In genomic region chr1:158771950-158772866, GRCh38 we compare ENCODE assay signal across 40 cellular contexts. TPM values are rescaled to one million over a fixed set of nuclear protein-coding genes. Genes with fewer than 3 reads are reported as not detected.
"Had no signal": no experiment of that assay in that cellular context is flagged by ENCODE, and none has a peak within 500 bp of the region (broad histone marks: within the 10 kb centered on the region; RNA-seq: fewer than 3 reads in every experiment).

TSS of gene OR6N1 (minus strand) at chr1:158772195. CDS start at chr1:158766682, 5,513 bp downstream.

- H3K27ac ChIP-seq: adrenal gland, body of pancreas, cardiac muscle cell, VCaP had no signal

- H3K4me1 ChIP-seq: adrenal gland, body of pancreas had no signal

- FAIRE-seq: astrocyte, bronchial epithelial cell had no signal

- H3K4me1 Mint-ChIP-seq: activated B cell treated with CpG ODN at 0.5 μM for 24 hours; activated CD4-positive, alpha-beta T cell treated with anti-CD3 and anti-CD28 coated beads, Interleukin-2, amount 10 ng/mL, durations not matched to agents 24 days and 14 days; activated naive CD8-positive, alpha-beta T cell treated with anti-CD3 and anti-CD28 coated beads for 36 hours; activated T-helper 17 cell treated with anti-CD3 and anti-CD28 coated beads, Interleukin-2, amount 50 U/mL, for 72 hours; central memory CD8-positive, alpha-beta T cell had no signal

- H3K9me3 ChIP-seq: adrenal gland, body of pancreas had no signal

- H3K36me3 Mint-ChIP-seq: activated CD4-positive, alpha-beta memory T cell treated with anti-CD3 and anti-CD28 coated beads for 36 hours; activated naive CD4-positive, alpha-beta T cell treated with anti-CD3 and anti-CD28 coated beads, Interleukin-2, amount 50 U/mL, for 72 hours; activated naive CD8-positive, alpha-beta T cell treated with anti-CD3 and anti-CD28 coated beads for 36 hours had no signal

- H3K4me3 ChIP-seq: adrenal gland, body of pancreas, cardiac muscle cell had no signal

- H3K27me3 ChIP-seq: adrenal gland, body of pancreas, cardiac muscle cell had no signal

- H3K36me3 ChIP-seq: adrenal gland, cardiac muscle cell had no signal

- H3K9me3 Mint-ChIP-seq: activated B cell treated with CpG ODN at 0.5 μM for 24 hours; activated CD4-positive, alpha-beta memory T cell treated with anti-CD3 and anti-CD28 coated beads for 36 hours; activated CD8-positive, alpha-beta T cell treated with anti-CD3 and anti-CD28 coated beads for 36 hours; activated naive CD4-positive, alpha-beta T cell treated with anti-CD3 and anti-CD28 coated beads for 36 hours; activated naive CD4-positive, alpha-beta T cell treated with anti-CD3 and anti-CD28 coated beads, Interleukin-2, amount 50 U/mL, for 72 hours; activated naive CD8-positive, alpha-beta T cell treated with anti-CD3 and anti-CD28 coated beads for 36 hours; activated T-cell treated with anti-CD3 and anti-CD28 coated beads, Interleukin-2, amount 50 U/mL, for 4 hours; activated T-cell treated with anti-CD3 and anti-CD28 coated beads, Interleukin-2, amount 50 U/mL, for 72 hours; activated T-helper 1 cell treated with anti-CD3 and anti-CD28 coated beads, Interleukin-12 subunit alpha, Interleukin-12 subunit beta, Interleukin-2, Interleukin-4 antibody, amounts not matched to agents 30 ng/mL and 10 ng/mL and 1 ng/mL, durations not matched to agents 14 hours and 24 hours and 36 hours; activated T-helper 17 cell treated with anti-CD3 and anti-CD28 coated beads, Interleukin-2, amount 50 U/mL, for 72 hours; central memory CD8-positive, alpha-beta T cell; T-helper 1 cell treated with Interleukin-12 subunit alpha and Interleukin-12 subunit beta and Interleukin-4 antibody, amounts not matched to agents 30 μg/mL and 1 μg/mL, for 36 hours; T-helper 2 cell treated with Interferon-gamma antibody and Interleukin-4, amounts not matched to agents 5 μg/mL and 100 μg/mL, for 36 hours had no signal

- H3K27ac Mint-ChIP-seq: activated B cell treated with CpG ODN at 0.5 μM for 24 hours; activated CD4-positive, alpha-beta memory T cell treated with anti-CD3 and anti-CD28 coated beads for 36 hours; activated CD4-positive, alpha-beta T cell treated with anti-CD3 and anti-CD28 coated beads, Interleukin-2, amount 10 ng/mL, durations not matched to agents 24 days and 14 days; activated CD8-positive, alpha-beta T cell treated with anti-CD3 and anti-CD28 coated beads for 36 hours; activated naive CD4-positive, alpha-beta T cell treated with anti-CD3 and anti-CD28 coated beads for 36 hours; activated naive CD4-positive, alpha-beta T cell treated with anti-CD3 and anti-CD28 coated beads, Interleukin-2, amount 50 U/mL, for 72 hours; activated naive CD8-positive, alpha-beta T cell treated with anti-CD3 and anti-CD28 coated beads for 36 hours; activated T-cell treated with anti-CD3 and anti-CD28 coated beads, Interleukin-2, amount 50 U/mL, for 72 hours; activated T-helper 17 cell treated with anti-CD3 and anti-CD28 coated beads, Interleukin-2, amount 50 U/mL, for 72 hours; T-helper 1 cell treated with Interleukin-12 subunit alpha and Interleukin-12 subunit beta and Interleukin-4 antibody, amounts not matched to agents 30 μg/mL and 1 μg/mL, for 36 hours; T-helper 2 cell treated with Interferon-gamma antibody and Interleukin-4, amounts not matched to agents 5 μg/mL and 100 μg/mL, for 36 hours had no signal

- H3K4me3 Mint-ChIP-seq: activated B cell treated with CpG ODN at 0.5 μM for 24 hours; activated CD4-positive, alpha-beta memory T cell treated with anti-CD3 and anti-CD28 coated beads for 36 hours; activated CD4-positive, alpha-beta T cell treated with anti-CD3 and anti-CD28 coated beads, Interleukin-2, amount 10 ng/mL, durations not matched to agents 24 days and 14 days; activated CD8-positive, alpha-beta T cell treated with anti-CD3 and anti-CD28 coated beads for 36 hours; activated naive CD4-positive, alpha-beta T cell treated with anti-CD3 and anti-CD28 coated beads for 36 hours; activated naive CD8-positive, alpha-beta T cell treated with anti-CD3 and anti-CD28 coated beads for 36 hours; activated T-cell treated with anti-CD3 and anti-CD28 coated beads, Interleukin-2, amount 50 U/mL, for 4 hours; activated T-cell treated with anti-CD3 and anti-CD28 coated beads, Interleukin-2, amount 50 U/mL, for 72 hours; activated T-helper 1 cell treated with anti-CD3 and anti-CD28 coated beads, Interleukin-12 subunit alpha, Interleukin-12 subunit beta, Interleukin-2, Interleukin-4 antibody, amounts not matched to agents 30 ng/mL and 10 ng/mL and 1 ng/mL, durations not matched to agents 14 hours and 24 hours and 36 hours; activated T-helper 17 cell treated with anti-CD3 and anti-CD28 coated beads, Interleukin-2, amount 50 U/mL, for 72 hours; central memory CD8-positive, alpha-beta T cell; T-helper 1 cell treated with Interleukin-12 subunit alpha and Interleukin-12 subunit beta and Interleukin-4 antibody, amounts not matched to agents 30 μg/mL and 1 μg/mL, for 36 hours; T-helper 2 cell treated with Interferon-gamma antibody and Interleukin-4, amounts not matched to agents 5 μg/mL and 100 μg/mL, for 36 hours had no signal

- H3K27me3 Mint-ChIP-seq: central memory CD8-positive, alpha-beta T cell had no signal

- DNase-seq: activated B cell treated with CpG ODN at 0.5 μM for 24 hours; activated CD4-positive, alpha-beta memory T cell treated with anti-CD3 and anti-CD28 coated beads for 36 hours; activated CD4-positive, alpha-beta T cell treated with anti-CD3 and anti-CD28 coated beads for 4 hours; activated CD4-positive, alpha-beta T cell treated with anti-CD3 and anti-CD28 coated beads, Interleukin-2, amount 10 ng/mL, durations not matched to agents 24 days and 14 days; activated CD4-positive, alpha-beta T cell treated with anti-CD3 and anti-CD28 coated beads, Interleukin-2, amount 50 U/mL, for 1 hour; activated CD4-positive, alpha-beta T cell treated with anti-CD3 and anti-CD28 coated beads, Interleukin-2, amount 50 U/mL, for 4 hours; activated CD4-positive, CD25-positive, alpha-beta regulatory T cell treated with anti-CD3 and anti-CD28 coated beads, Interleukin-2, amount 50 U/mL, for 72 hours; activated CD8-positive, alpha-beta memory T cell treated with anti-CD3 and anti-CD28 coated beads, Interleukin-2, amount 50 U/mL, for 4 hours; activated CD8-positive, alpha-beta T cell treated with anti-CD3 and anti-CD28 coated beads for 36 hours; activated effector memory CD4-positive, alpha-beta T cell treated with anti-CD3 and anti-CD28 coated beads, Interleukin-2, amount 50 U/mL, for 16 hours; activated gamma-delta T cell treated with Interleukin-2 at 50 U/mL for 16 hours; activated naive CD4-positive, alpha-beta T cell; activated naive CD4-positive, alpha-beta T cell treated with anti-CD3 and anti-CD28 coated beads for 36 hours; activated naive CD4-positive, alpha-beta T cell treated with anti-CD3 and anti-CD28 coated beads, Interleukin-2, amount 50 U/mL, for 16 hours; activated naive CD8-positive, alpha-beta T cell treated with anti-CD3 and anti-CD28 coated beads for 36 hours; activated T-cell treated with anti-CD3 and anti-CD28 coated beads for 4 hours; activated T-cell treated with anti-CD3 and anti-CD28 coated beads, Interleukin-2, amount 50 U/mL, for 1 hour; activated T-cell treated with anti-CD3 and anti-CD28 coated beads, Interleukin-2, amount 50 U/mL, for 4 hours; activated T-cell treated with anti-CD3 and anti-CD28 coated beads, Interleukin-2, amount 50 U/mL, for 72 hours; adrenal gland; amniotic stem cell; aorta; body of pancreas; caudate nucleus; cerebellar nuclear complex; T-helper 1 cell; T-helper 2 cell; T-helper 9 cell had no signal

- ATAC-seq: activated CD8-positive, alpha-beta T cell treated with anti-CD3 and anti-CD28 coated beads for 36 hours; activated naive CD4-positive, alpha-beta T cell treated with anti-CD3 and anti-CD28 coated beads, Interleukin-2, amount 50 U/mL, for 72 hours; activated T-cell treated with anti-CD3 and anti-CD28 coated beads, Interleukin-2, amount 50 U/mL, for 4 hours; activated T-cell treated with anti-CD3 and anti-CD28 coated beads, Interleukin-2, amount 50 U/mL, for 72 hours; activated T-helper 17 cell treated with anti-CD3 and anti-CD28 coated beads, Interleukin-2, amount 50 U/mL, for 72 hours; body of pancreas had no signal

RNA-seq across cellular contexts. Expression of gene OR6N1, which starts in this region (rescaled TPM):
- total RNA-seq: activated B cell treated with CpG ODN at 0.5 μM for 24 hours; activated CD4-positive, alpha-beta memory T cell treated with anti-CD3 and anti-CD28 coated beads for 36 hours; activated CD4-positive, alpha-beta T cell treated with anti-CD3 and anti-CD28 coated beads, Interleukin-2, amount 10 ng/mL, durations not matched to agents 24 days and 14 days; activated CD8-positive, alpha-beta memory T cell treated with anti-CD3 and anti-CD28 coated beads for 36 hours; activated CD8-positive, alpha-beta T cell treated with anti-CD3 and anti-CD28 coated beads for 36 hours; activated naive CD4-positive, alpha-beta T cell treated with anti-CD3 and anti-CD28 coated beads for 36 hours; activated naive CD4-positive, alpha-beta T cell treated with anti-CD3 and anti-CD28 coated beads, Interleukin-2, amount 50 U/mL, for 72 hours; activated naive CD8-positive, alpha-beta T cell treated with anti-CD3 and anti-CD28 coated beads for 36 hours; activated T-cell treated with anti-CD3 and anti-CD28 coated beads, Interleukin-2, amount 50 U/mL, for 4 hours; activated T-cell treated with anti-CD3 and anti-CD28 coated beads, Interleukin-2, amount 50 U/mL, for 72 hours; activated T-helper 1 cell treated with anti-CD3 and anti-CD28 coated beads, Interleukin-12 subunit alpha, Interleukin-12 subunit beta, Interleukin-2, Interleukin-4 antibody, amounts not matched to agents 30 ng/mL and 10 ng/mL and 1 ng/mL, durations not matched to agents 14 hours and 24 hours and 36 hours; activated T-helper 17 cell treated with anti-CD3 and anti-CD28 coated beads, Interleukin-2, amount 50 U/mL, for 72 hours; adrenal gland; aorta; astrocyte; body of pancreas; bronchial epithelial cell; cardiac muscle cell; chondrocyte had no signal
- polyA plus RNA-seq: adrenal gland, aorta, cardiac muscle cell had no signal
